In genomic region chr1:19080715-19081114, GRCh38 we compare ENCODE assay signal across 15 cellular contexts.
DNase-seq lines count a peak whose midpoint lies in the region; ATAC-seq, FAIRE-seq and TF ChIP-seq lines count a peak whose summit lies in the region.
"Had no signal": no experiment of that assay in that cellular context is flagged by ENCODE, and none has a peak within 500 bp of the region (broad histone marks: within the 10 kb centered on the region; RNA-seq: fewer than 3 reads in every experiment).

No MANE protein-coding gene starts in this region.

- no peaks in the 10 kb centered on the region for H3K27me3 ChIP-seq in body of pancreas
- no peaks in the 10 kb centered on the region for H3K27me3 ChIP-seq in HepG2 (ENCODE audit: control insufficient read depth in 1 of 2, insufficient read depth in 2 of 2, low read length in 2 of 2)
- no peaks in the 10 kb centered on the region for H3K27me3 ChIP-seq in transverse colon

- no peak for DNase-seq in activated CD4-positive, alpha-beta T cell treated with anti-CD3 and anti-CD28 coated beads, Interleukin-2, amount 10 ng/mL, durations not matched to agents 7 days and 5 days
- no peak for DNase-seq in activated CD4-positive, alpha-beta T cell treated with anti-CD3 and anti-CD28 coated beads, Interleukin-2, amount 50 U/mL, for 48 hours
- DNase-seq in body of pancreas: no peak
- DNase-seq in HepG2 (ENCODE audit: low spot score): no peak
- DNase-seq in transverse colon: no peak
- no peak for DNase-seq in posterior vena cava (ENCODE audit: low spot score)
- DNase-seq in NK-92 (lab: John Stamatoyannopoulos, UW; ENCODE audit: unreplicated experiment): no peak
- DNase-seq in OCI-LY7 (ENCODE audit: low spot score): no peak
- DNase-seq: activated CD4-positive, alpha-beta T cell treated with anti-CD3 and anti-CD28 coated beads, Interleukin-2, amount 10 ng/mL, durations not matched to agents 24 days and 14 days; activated effector memory CD4-positive, alpha-beta T cell treated with anti-CD3 and anti-CD28 coated beads, Interleukin-2, amount 50 U/mL, for 16 hours; DND-41; KG1; NCI-H2081; stimulated activated CD4-positive, alpha-beta T cell treated with anti-CD3 and anti-CD28 coated beads, Interleukin-4, amount 100 ng/mL, for 24 hours had no signal

- POLR2A ChIA-PET in activated CD4-positive, alpha-beta T cell treated with anti-CD3 and anti-CD28 coated beads, Interleukin-2, amount 10 ng/mL, durations not matched to agents 7 days and 5 days (lab: Charles Lee): interaction anchor here (0.7 kb wide), 1 partner anchor 27 kb away, joined by 3 read pairs; no protein-coding TSS in a partner anchor
- POLR2A ChIA-PET in HepG2 (lab: Yijun Ruan, JAX): no interaction called here
- POLR2A ChIA-PET in OCI-LY7 (lab: Charles Lee): interaction anchor here (1.0 kb wide), 1 partner anchor 125 kb away, joined by 3 read pairs; no protein-coding TSS in a partner anchor

- no peak for FAIRE-seq in HepG2 (lab: Jason Lieb, UNC)

- 58 to 60% methylated on average over 3 of the region's 3 CpGs for WGBS in body of pancreas, 2 donors
- WGBS in HepG2 (ENCODE audit: low lambda C conversion rate): 92% methylated on average over 3 of the region's 3 CpGs
- 83 to 92% methylated on average over 2 to 3 of the region's 3 CpGs for WGBS in transverse colon (ENCODE audit: low coverage in 1 of 2), 2 donors

- H3K36me3 ChIP-seq in body of pancreas (replicated peaks in 1 of 2; ENCODE audit: insufficient read depth in 1 of 2, low read depth in 2 of 2) (peaks cover 10 to 22% of the 10 kb centered on the region in 2 donors), HepG2 (replicated peaks in 1 of 2; ENCODE audit: control insufficient read depth in 1 of 2, insufficient read depth in 2 of 2, low read length in 2 of 2) (peaks cover 49 to 96% of the 10 kb centered on the region in 2 experiments; a peak in 4 of 5 replicates), transverse colon (peaks cover 0 to 72% (median 20%) of the 10 kb centered on the region in 4 donors), OCI-LY7 (ENCODE audit: insufficient read depth, low read length) (peaks cover 97% of the 10 kb centered on the region)

- intact Hi-C loops in body of pancreas (cut with DNase I): no loop called here
- intact Hi-C loops in HepG2 (cut with micrococcal nuclease; ENCODE audit: unreplicated experiment): no loop called here
- intact Hi-C loops in transverse colon (cut with DNase I; ENCODE audit: low total_unique reads): no loop called here
- intact Hi-C loops in posterior vena cava (cut with DNase I): no loop called here
- intact Hi-C loops in OCI-LY7 (cut with micrococcal nuclease; ENCODE audit: unreplicated experiment): no loop called here

- H3K27ac Mint-ChIP-seq in activated CD4-positive, alpha-beta T cell treated with anti-CD3 and anti-CD28 coated beads, Interleukin-2, amount 10 ng/mL, durations not matched to agents 7 days and 5 days: peak overlapping the region; percentile 19
- H3K27ac Mint-ChIP-seq: activated CD4-positive, alpha-beta T cell treated with anti-CD3 and anti-CD28 coated beads, Interleukin-2, amount 10 ng/mL, durations not matched to agents 24 days and 14 days had no signal

- peak overlapping the region; percentile 52 to 84 (median 74) for H3K27ac ChIP-seq in body of pancreas
- peak overlapping the region; percentile 12 for H3K27ac ChIP-seq in HepG2 (ENCODE audit: extremely low read length, insufficient read depth, low read length)
- H3K27ac ChIP-seq in transverse colon: peak overlapping the region in 3 of 4 donors; percentile 21 to 36 (median 33)
- no peak overlapping the region for H3K27ac ChIP-seq in OCI-LY7 (ENCODE audit: low read depth, low read length, poor library complexity, severe bottlenecking)

- H3K9me3 Mint-ChIP-seq in activated CD4-positive, alpha-beta T cell treated with anti-CD3 and anti-CD28 coated beads, Interleukin-2, amount 10 ng/mL, durations not matched to agents 7 days and 5 days: no peaks in the 10 kb centered on the region
- H3K9me3 Mint-ChIP-seq: activated CD4-positive, alpha-beta T cell treated with anti-CD3 and anti-CD28 coated beads, Interleukin-2, amount 10 ng/mL, durations not matched to agents 24 days and 14 days; central memory CD8-positive, alpha-beta T cell had no signal

- H3K27me3 Mint-ChIP-seq in activated CD4-positive, alpha-beta T cell treated with anti-CD3 and anti-CD28 coated beads, Interleukin-2, amount 10 ng/mL, durations not matched to agents 7 days and 5 days: no peaks in the 10 kb centered on the region
- H3K27me3 Mint-ChIP-seq: activated CD4-positive, alpha-beta T cell treated with anti-CD3 and anti-CD28 coated beads, Interleukin-2, amount 10 ng/mL, durations not matched to agents 24 days and 14 days; central memory CD8-positive, alpha-beta T cell had no signal

- H3K79me2 ChIP-seq in HepG2 (ENCODE audit: insufficient read depth, low read length) (no peaks in the 10 kb centered on the region), OCI-LY7 (ENCODE audit: insufficient read depth, low read depth, low read length) (no peaks in the 10 kb centered on the region)

- H2AFZ ChIP-seq in HepG2 (ENCODE audit: low read length) (no peak overlapping the region), OCI-LY7 (ENCODE audit: low read length) (no peak overlapping the region)

- TF ChIP-seq CTCF in body of pancreas (IDR thresholded peaks at IDR 0.05) (no peak), HepG2 (CRISPR knock-in tag; IDR thresholded peaks at IDR 0.05) (no peak), transverse colon (IDR thresholded peaks at IDR 0.05) (no peak), OCI-LY7 (conservative IDR thresholded peaks at IDR 0.05; ENCODE audit: low read length) (no peak)

- BruUV-seq in HepG2 (replicated peaks; lab: Mats Ljungman, UMichigan) (no TSS peak), OCI-LY7 (replicated peaks; lab: Mats Ljungman, UMichigan) (no TSS peak)

- TF ChIP-seq POLR2A in body of pancreas (IDR thresholded peaks at IDR 0.05): no peak
- no peak for TF ChIP-seq POLR2A in HepG2 (IDR thresholded peaks at IDR 0.05; ENCODE audit: insufficient read depth in 1 of 2, low read depth in 2 of 2, low read length in 2 of 2)
- no peak for TF ChIP-seq POLR2A in transverse colon (IDR thresholded peaks at IDR 0.05)

- H3K9me3 ChIP-seq in body of pancreas: no peaks in the 10 kb centered on the region
- H3K9me3 ChIP-seq in HepG2 (ENCODE audit: low read length): no peaks in the 10 kb centered on the region
- H3K9me3 ChIP-seq in transverse colon: no peaks in the 10 kb centered on the region
- no peaks in the 10 kb centered on the region for H3K9me3 ChIP-seq in OCI-LY7 (ENCODE audit: low read length)

- in situ Hi-C loops in HepG2 (cut with HindIII; ENCODE audit: extremely low pct_ligation_motif_present, low pct_unique_long_range_greater_than_20kb): no loop called here
- in situ Hi-C loops in transverse colon (cut with MboI; ENCODE audit: low pct_ligation_motif_present in 1 of 4, low pct_unique_long_range_greater_than_20kb in 1 of 4, low sequenced_read_pairs in 3 of 4): no loop called here

- no peaks in the 10 kb centered on the region for H4K20me1 ChIP-seq in HepG2 (ENCODE audit: insufficient read depth, low read length)
- H4K20me1 ChIP-seq in OCI-LY7 (ENCODE audit: insufficient read depth, low read length): no peaks in the 10 kb centered on the region

- H3K36me3 Mint-ChIP-seq in activated CD4-positive, alpha-beta T cell treated with anti-CD3 and anti-CD28 coated beads, Interleukin-2, amount 10 ng/mL, durations not matched to agents 7 days and 5 days (ENCODE audit: low read depth): peaks cover 67% of the 10 kb centered on the region

- no peak for TF ChIP-seq RAD21 in HepG2 (CRISPR knock-in tag; IDR thresholded peaks at IDR 0.05)

- H3K4me2 ChIP-seq in HepG2 (ENCODE audit: low read depth, low read length) (no peak overlapping the region), OCI-LY7 (ENCODE audit: low read length) (no peak overlapping the region)

- H3K4me1 ChIP-seq in body of pancreas (peaks cover 39% of the 10 kb centered on the region), HepG2 (ENCODE audit: insufficient read depth, low read length) (peaks cover 22% of the 10 kb centered on the region), transverse colon (peaks cover 0 to 29% (median 15%) of the 10 kb centered on the region in 4 donors), OCI-LY7 (ENCODE audit: insufficient read depth, low read length, poor library complexity, severe bottlenecking) (no peaks in the 10 kb centered on the region)

- H3K9me2 ChIP-seq in OCI-LY7 (ENCODE audit: insufficient read depth, low read length): no peaks in the 10 kb centered on the region

- H3K4me3 ChIP-seq in body of pancreas: no peak overlapping the region
- no peak overlapping the region for H3K4me3 ChIP-seq in HepG2 (replicated peaks in 1 of 3; ENCODE audit: insufficient read depth in 1 of 3, low read depth in 2 of 3, low read length in 3 of 3)
- peak overlapping the region in 1 of 4 donors; percentile 0 for H3K4me3 ChIP-seq in transverse colon
- no peak overlapping the region for H3K4me3 ChIP-seq in OCI-LY7 (ENCODE audit: low read depth, low read length, poor library complexity, severe bottlenecking)

- H3K9ac ChIP-seq in HepG2 (ENCODE audit: insufficient read depth, low read depth, low read length): no peak overlapping the region

- H3K4me1 Mint-ChIP-seq in activated CD4-positive, alpha-beta T cell treated with anti-CD3 and anti-CD28 coated beads, Interleukin-2, amount 10 ng/mL, durations not matched to agents 7 days and 5 days: peaks cover 19% of the 10 kb centered on the region

- CTCF ChIA-PET in activated CD4-positive, alpha-beta T cell treated with anti-CD3 and anti-CD28 coated beads, Interleukin-2, amount 10 ng/mL, durations not matched to agents 7 days and 5 days (lab: Charles Lee): interaction anchor here (1.5 kb wide), 1 partner anchor 12 kb away, joined by 3 read pairs; no protein-coding TSS in a partner anchor
- CTCF ChIA-PET in HepG2 (lab: Yijun Ruan, JAX; ENCODE audit: low intra/inter-chr PET ratio, low total read pairs) (no interaction called here), OCI-LY7 (lab: Charles Lee; ENCODE audit: unreplicated experiment) (no interaction called here)

- TF ChIP-seq EP300 in HepG2 (IDR thresholded peaks at IDR 0.05; ENCODE audit: low read depth in 2 of 2, low read length in 2 of 2) (no peak), HepG2 (CRISPR knock-in tag; IDR thresholded peaks at IDR 0.05; ENCODE audit: borderline replicate concordance) (no peak), transverse colon (IDR thresholded peaks at IDR 0.05; ENCODE audit: low read depth) (no peak)

- H3K4me3 Mint-ChIP-seq in activated CD4-positive, alpha-beta T cell treated with anti-CD3 and anti-CD28 coated beads, Interleukin-2, amount 10 ng/mL, durations not matched to agents 7 days and 5 days: no peak overlapping the region
- H3K4me3 Mint-ChIP-seq: activated CD4-positive, alpha-beta T cell treated with anti-CD3 and anti-CD28 coated beads, Interleukin-2, amount 10 ng/mL, durations not matched to agents 24 days and 14 days; central memory CD8-positive, alpha-beta T cell had no signal

- ATAC-seq in body of pancreas (no peak), HepG2 (no peak)

TF ChIP-seq in HepG2, 621 proteins besides CTCF, POLR2A, EP300 and RAD21 (continues in another document):
- TF ChIP-seq TCF12 (IDR thresholded peaks at IDR 0.05) (no peak), TCF12 (CRISPR knock-in tag; IDR thresholded peaks at IDR 0.05) (no peak), NCOR1 (IDR thresholded peaks at IDR 0.05; ENCODE audit: borderline replicate concordance, low read length) (no peak), ZFP41 (CRISPR knock-in tag; IDR thresholded peaks at IDR 0.05; ENCODE audit: borderline replicate concordance) (no peak)
